17 cellular contexts compared by ENCODE assay signal in genomic region chr13:110067355-110068175, GRCh38.
DNase-seq lines count a peak whose midpoint lies in the region; ATAC-seq and TF ChIP-seq lines count a peak whose summit lies in the region.
"Had no signal": no experiment of that assay in that cellular context is flagged by ENCODE, and none has a peak within 500 bp of the region (broad histone marks: within the 10 kb centered on the region; RNA-seq: fewer than 3 reads in every experiment).

No MANE protein-coding gene starts in this region.

- no peak overlapping the region for H3K27ac ChIP-seq in right atrium auricular region
- no peak overlapping the region for H3K27ac ChIP-seq in SJCRH30

- TF ChIP-seq CTCF in right atrium auricular region (IDR thresholded peaks at IDR 0.05) (no peak), fibroblast of the aortic adventitia (IDR thresholded peaks at IDR 0.05; ENCODE audit: insufficient read depth, low read length) (no peak)

- CTCF ChIA-PET in activated CD4-positive, alpha-beta memory T cell treated with anti-CD3 and anti-CD28 coated beads for 36 hours (lab: Charles Lee) = no interaction called here

- H3K27me3 Mint-ChIP-seq in activated CD4-positive, alpha-beta memory T cell treated with anti-CD3 and anti-CD28 coated beads for 36 hours = no peaks in the 10 kb centered on the region

- no peak overlapping the region for H3K4me3 Mint-ChIP-seq in activated CD4-positive, alpha-beta memory T cell treated with anti-CD3 and anti-CD28 coated beads for 36 hours
- H3K4me3 Mint-ChIP-seq: H9 had no signal

- no peaks in the 10 kb centered on the region for H3K36me3 Mint-ChIP-seq in activated CD4-positive, alpha-beta memory T cell treated with anti-CD3 and anti-CD28 coated beads for 36 hours

- H3K9me3 Mint-ChIP-seq in activated CD4-positive, alpha-beta memory T cell treated with anti-CD3 and anti-CD28 coated beads for 36 hours = no peaks in the 10 kb centered on the region
- H3K9me3 Mint-ChIP-seq: H9 had no signal

- H3K4me1 ChIP-seq in right atrium auricular region (peaks cover 0 to 9% of the 10 kb centered on the region in 2 donors), SJCRH30 (no peaks in the 10 kb centered on the region)

- H3K4me1 Mint-ChIP-seq in activated CD4-positive, alpha-beta memory T cell treated with anti-CD3 and anti-CD28 coated beads for 36 hours (ENCODE audit: low read depth) = no peaks in the 10 kb centered on the region

- POLR2A ChIA-PET in activated CD4-positive, alpha-beta memory T cell treated with anti-CD3 and anti-CD28 coated beads for 36 hours (lab: Charles Lee) = no interaction called here

- H3K4me3 ChIP-seq in right atrium auricular region = no peak overlapping the region
- no peak overlapping the region for H3K4me3 ChIP-seq in fibroblast of the aortic adventitia (ENCODE audit: low read depth, low read length)
- no peak overlapping the region for H3K4me3 ChIP-seq in SJCRH30
- H3K4me3 ChIP-seq: GM12878 had no signal

- H3K27ac Mint-ChIP-seq in activated CD4-positive, alpha-beta memory T cell treated with anti-CD3 and anti-CD28 coated beads for 36 hours = no peak overlapping the region
- H3K27ac Mint-ChIP-seq: H9 had no signal

- no peaks in the 10 kb centered on the region for H3K27me3 ChIP-seq in right atrium auricular region
- H3K27me3 ChIP-seq in SJCRH30 = no peaks in the 10 kb centered on the region

- H3K9me3 ChIP-seq in right atrium auricular region = no peaks in the 10 kb centered on the region
- no peaks in the 10 kb centered on the region for H3K9me3 ChIP-seq in SJCRH30 (replicated peaks)

- H3K36me3 ChIP-seq in right atrium auricular region = no peaks in the 10 kb centered on the region
- no peaks in the 10 kb centered on the region for H3K36me3 ChIP-seq in SJCRH30

- no peak for DNase-seq in Right ventricle myocardium superior
- no peak for DNase-seq in right atrium auricular region (ENCODE audit: low spot score)
- DNase-seq in fibroblast of the aortic adventitia (ENCODE audit: low read depth) = peak; percentile 54
- DNase-seq in iris pigment epithelial cell (ENCODE audit: low read depth) = peak; percentile 36
- DNase-seq in activated CD4-positive, alpha-beta memory T cell treated with anti-CD3 and anti-CD28 coated beads for 36 hours = no peak
- DNase-seq in SJCRH30 = no peak
- DNase-seq: AML-193, DMS79, H9, Karpas-422, NCI-H1436, NCI-H2029 treated with DMSO at 0.1 percent for 48 hours, NCI-H524, OCI-M1, RPMI8226 had no signal

- intact Hi-C loops in Right ventricle myocardium superior (cut with DNase I) = no loop called here
- intact Hi-C loops in activated CD4-positive, alpha-beta memory T cell treated with anti-CD3 and anti-CD28 coated beads for 36 hours (cut with micrococcal nuclease) = no loop called here

- peak; percentile 90 for ATAC-seq in Right ventricle myocardium superior (ENCODE audit: poor library complexity)
- no peak for ATAC-seq in HG02798 (IDR thresholded peaks at IDR 0.05; ENCODE audit: poor library complexity, unreplicated experiment)
- ATAC-seq: GM12878 had no signal

Comparison
In these comparisons a context has a peak if more than half of its experiments do, and no peak if none do; other contexts are left out.
1. DNase-seq: peak in fibroblast of the aortic adventitia (single experiment) and iris pigment epithelial cell (single experiment); none in Right ventricle myocardium superior (single experiment), right atrium auricular region (single experiment), activated CD4-positive, alpha-beta memory T cell treated with anti-CD3 and anti-CD28 coated beads for 36 hours (single experiment) and SJCRH30 (0 of 2).